Comparison of ENCODE assay signal across 1 cellular context in the genomic region with DNA sequence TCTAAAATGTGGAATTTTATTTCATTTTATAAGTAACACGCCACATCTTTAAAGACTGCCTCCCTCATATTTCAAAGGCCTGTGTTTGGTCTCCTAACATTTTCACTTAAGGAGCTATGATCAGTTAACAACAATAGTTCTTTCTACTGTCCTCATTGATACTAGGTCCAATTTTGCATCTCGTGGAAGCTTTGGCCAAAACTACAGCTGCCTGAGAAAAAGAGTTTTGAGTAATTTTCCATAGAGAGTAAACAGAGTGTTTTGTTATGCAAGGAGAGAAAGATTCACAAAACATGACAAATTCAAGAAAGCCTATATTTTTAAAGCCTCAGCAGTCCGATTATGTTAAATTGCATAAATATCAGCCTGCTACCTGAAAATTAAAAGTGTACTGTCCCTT.
TF ChIP-seq lines count a peak whose summit lies in the region.

No MANE protein-coding gene starts in this region.

TF ChIP-seq in GM23338, 12 proteins besides CTCF, POLR2A, EP300 and RAD21 (continued from another document):
- TF ChIP-seq CREB1 (CRISPR knock-in tag; IDR thresholded peaks at IDR 0.05; ENCODE audit: low read depth) (no peak), JUNB (IDR thresholded peaks at IDR 0.05; ENCODE audit: unreplicated experiment) (no peak), EZH2 (IDR thresholded peaks at IDR 0.05; ENCODE audit: low read depth, unreplicated experiment) (no peak)
